1 cellular context compared by ENCODE assay signal in the genomic region with DNA sequence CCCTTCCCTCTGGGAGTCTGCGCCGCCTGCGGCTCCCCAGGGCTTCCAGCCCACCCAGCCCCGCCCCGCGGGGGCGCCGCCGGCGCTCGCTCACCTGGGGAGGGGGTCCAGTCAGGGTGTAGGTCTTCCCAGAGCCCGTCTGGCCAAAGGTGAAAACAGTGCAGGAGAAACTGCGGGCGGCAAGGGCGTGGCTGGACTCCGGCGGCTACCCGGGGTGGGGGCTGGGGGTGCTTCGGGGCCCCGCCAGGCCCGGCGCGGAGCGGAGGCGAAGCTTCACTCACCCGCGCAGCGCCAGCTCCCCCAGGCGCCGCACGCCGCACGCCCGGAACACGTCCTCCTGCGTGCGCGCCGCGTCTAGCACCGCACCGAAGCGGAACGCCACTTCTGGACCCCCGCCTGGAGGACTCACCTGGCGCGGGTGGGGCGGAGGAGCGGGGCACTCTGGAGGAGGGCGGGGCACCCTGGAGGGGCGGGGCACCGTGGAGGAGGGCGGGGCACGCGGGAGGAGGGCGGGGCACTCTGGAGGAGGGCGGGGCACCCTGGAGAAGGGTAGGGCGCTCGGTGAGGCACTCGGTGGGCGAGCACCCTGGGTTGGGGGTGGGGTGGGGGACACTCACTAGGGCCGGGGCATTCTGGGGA.
TF ChIP-seq lines count a peak whose summit lies in the region.

No MANE protein-coding gene starts in this region.

TF ChIP-seq in HepG2, 621 proteins besides CTCF, POLR2A, EP300 and RAD21:
- TF ChIP-seq, protein P1, sequence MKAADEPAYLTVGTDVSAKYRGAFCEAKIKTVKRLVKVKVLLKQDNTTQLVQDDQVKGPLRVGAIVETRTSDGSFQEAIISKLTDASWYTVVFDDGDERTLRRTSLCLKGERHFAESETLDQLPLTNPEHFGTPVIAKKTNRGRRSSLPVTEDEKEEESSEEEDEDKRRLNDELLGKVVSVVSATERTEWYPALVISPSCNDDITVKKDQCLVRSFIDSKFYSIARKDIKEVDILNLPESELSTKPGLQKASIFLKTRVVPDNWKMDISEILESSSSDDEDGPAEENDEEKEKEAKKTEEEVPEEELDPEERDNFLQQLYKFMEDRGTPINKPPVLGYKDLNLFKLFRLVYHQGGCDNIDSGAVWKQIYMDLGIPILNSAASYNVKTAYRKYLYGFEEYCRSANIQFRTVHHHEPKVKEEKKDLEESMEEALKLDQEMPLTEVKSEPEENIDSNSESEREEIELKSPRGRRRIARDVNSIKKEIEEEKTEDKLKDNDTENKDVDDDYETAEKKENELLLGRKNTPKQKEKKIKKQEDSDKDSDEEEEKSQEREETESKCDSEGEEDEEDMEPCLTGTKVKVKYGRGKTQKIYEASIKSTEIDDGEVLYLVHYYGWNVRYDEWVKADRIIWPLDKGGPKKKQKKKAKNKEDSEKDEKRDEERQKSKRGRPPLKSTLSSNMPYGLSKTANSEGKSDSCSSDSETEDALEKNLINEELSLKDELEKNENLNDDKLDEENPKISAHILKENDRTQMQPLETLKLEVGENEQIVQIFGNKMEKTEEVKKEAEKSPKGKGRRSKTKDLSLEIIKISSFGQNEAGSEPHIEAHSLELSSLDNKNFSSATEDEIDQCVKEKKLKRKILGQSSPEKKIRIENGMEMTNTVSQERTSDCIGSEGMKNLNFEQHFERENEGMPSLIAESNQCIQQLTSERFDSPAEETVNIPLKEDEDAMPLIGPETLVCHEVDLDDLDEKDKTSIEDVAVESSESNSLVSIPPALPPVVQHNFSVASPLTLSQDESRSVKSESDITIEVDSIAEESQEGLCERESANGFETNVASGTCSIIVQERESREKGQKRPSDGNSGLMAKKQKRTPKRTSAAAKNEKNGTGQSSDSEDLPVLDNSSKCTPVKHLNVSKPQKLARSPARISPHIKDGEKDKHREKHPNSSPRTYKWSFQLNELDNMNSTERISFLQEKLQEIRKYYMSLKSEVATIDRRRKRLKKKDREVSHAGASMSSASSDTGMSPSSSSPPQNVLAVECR (CRISPR knock-in tag; IDR thresholded peaks at IDR 0.05; ENCODE audit: borderline replicate concordance): no peak
- TF ChIP-seq HOXA3 (CRISPR knock-in tag; IDR thresholded peaks at IDR 0.05) (0 out of 2 replicates have a peak, but pooled peaks have one; percentile 8), AGO2 (optimal IDR thresholded peaks at IDR 0.05; ENCODE audit: low read depth, low read length) (peak; percentile 35), CREM (IDR thresholded peaks at IDR 0.05) (no peak), CREM (CRISPR knock-in tag; IDR thresholded peaks at IDR 0.05) (no peak)
